1 cellular context compared by ENCODE assay signal in the genomic region with DNA sequence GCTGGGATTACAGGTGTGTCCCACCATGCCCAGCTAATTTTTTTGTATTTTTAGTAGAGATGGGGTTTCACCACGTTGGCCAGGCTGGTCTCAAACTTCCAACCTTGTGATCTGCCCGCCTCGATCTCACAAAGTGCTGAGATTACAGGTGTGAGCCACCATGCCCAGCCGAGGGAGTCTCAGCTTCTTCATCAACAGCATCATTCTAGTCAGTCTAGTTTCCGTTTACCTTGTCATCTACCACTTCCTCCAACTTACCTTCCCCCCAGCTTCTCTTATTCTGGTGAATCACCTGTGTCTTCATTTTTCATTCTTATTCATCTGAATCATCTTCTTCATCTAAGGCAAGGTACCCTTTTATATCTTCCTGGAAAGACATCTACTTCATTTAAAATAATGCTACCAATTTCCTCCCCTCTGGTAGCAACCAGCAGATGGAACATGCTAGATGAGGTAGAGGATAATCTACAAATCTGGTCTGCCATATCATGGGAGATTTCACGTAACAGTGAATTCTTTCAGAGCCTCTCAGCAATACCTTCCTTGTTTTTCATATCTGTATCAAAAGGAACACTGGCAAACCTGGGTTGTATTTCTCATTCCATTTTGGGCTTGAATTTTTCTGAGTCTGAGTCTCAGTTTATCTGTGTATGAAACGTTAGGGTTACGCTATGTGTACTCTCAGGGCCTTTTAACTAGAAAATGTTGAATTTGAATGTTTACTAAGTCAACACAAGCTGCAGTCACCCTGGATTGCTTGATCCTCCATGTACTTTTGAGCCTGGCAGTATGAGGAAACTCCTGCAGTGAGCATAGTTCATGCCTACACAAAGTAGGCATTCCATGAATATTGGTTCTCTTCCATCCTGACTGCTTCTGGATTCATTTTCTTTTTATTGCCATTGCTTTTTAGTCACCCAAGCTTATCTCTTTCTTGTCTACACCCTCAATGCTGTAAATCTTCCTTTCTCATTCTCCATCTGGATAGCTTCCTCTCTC.
A peak's percentile ranks its signal among the peaks of the same experiment; 100 is the strongest.
TF ChIP-seq lines count a peak whose summit lies in the region.

No MANE protein-coding gene starts in this region.

TF ChIP-seq in HepG2, 621 proteins besides CTCF, POLR2A, EP300 and RAD21 (continued from another document and continues in another):
- TF ChIP-seq, protein P1, sequence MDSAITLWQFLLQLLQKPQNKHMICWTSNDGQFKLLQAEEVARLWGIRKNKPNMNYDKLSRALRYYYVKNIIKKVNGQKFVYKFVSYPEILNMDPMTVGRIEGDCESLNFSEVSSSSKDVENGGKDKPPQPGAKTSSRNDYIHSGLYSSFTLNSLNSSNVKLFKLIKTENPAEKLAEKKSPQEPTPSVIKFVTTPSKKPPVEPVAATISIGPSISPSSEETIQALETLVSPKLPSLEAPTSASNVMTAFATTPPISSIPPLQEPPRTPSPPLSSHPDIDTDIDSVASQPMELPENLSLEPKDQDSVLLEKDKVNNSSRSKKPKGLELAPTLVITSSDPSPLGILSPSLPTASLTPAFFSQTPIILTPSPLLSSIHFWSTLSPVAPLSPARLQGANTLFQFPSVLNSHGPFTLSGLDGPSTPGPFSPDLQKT (CRISPR knock-in tag; IDR thresholded peaks at IDR 0.05; ENCODE audit: borderline replicate concordance) = no peak
- TF ChIP-seq ONECUT2 (CRISPR knock-in tag; IDR thresholded peaks at IDR 0.05) (peak; percentile 61; the same call in 1 of the 2 replicates), ZNF501 (CRISPR knock-in tag; IDR thresholded peaks at IDR 0.05) (no peak), TBX3 (IDR thresholded peaks at IDR 0.05; ENCODE audit: borderline replicate concordance) (peak; percentile 74; the same call in 1 of the 2 replicates), ATF1 (CRISPR knock-in tag; IDR thresholded peaks at IDR 0.05) (peak; percentile 46; the same call in 1 of the 2 replicates), FOSL1 (CRISPR knock-in tag; IDR thresholded peaks at IDR 0.05; ENCODE audit: borderline replicate concordance) (peak; percentile 41; the same call in 1 of the 2 replicates), ZNF382 (CRISPR knock-in tag; IDR thresholded peaks at IDR 0.05; ENCODE audit: borderline replicate concordance) (no peak), XRCC5 (optimal IDR thresholded peaks at IDR 0.05; ENCODE audit: low read length) (no peak), ZNF678 (CRISPR knock-in tag; IDR thresholded peaks at IDR 0.05) (no peak), SALL2 (CRISPR knock-in tag; IDR thresholded peaks at IDR 0.05) (no peak), STAG1 (CRISPR knock-in tag; IDR thresholded peaks at IDR 0.05) (peak; percentile 39), TARDBP (CRISPR knock-in tag; IDR thresholded peaks at IDR 0.05) (peak; percentile 96), POLR2AphosphoS2 (IDR thresholded peaks at IDR 0.05; ENCODE audit: low read depth, low read length) (no peak), ATF7-NPFF (CRISPR knock-in tag; IDR thresholded peaks at IDR 0.05; ENCODE audit: low read depth) (no peak), RXRB (CRISPR knock-in tag; IDR thresholded peaks at IDR 0.05; ENCODE audit: borderline replicate concordance) (peak; percentile 91), ZNF44 (CRISPR knock-in tag; IDR thresholded peaks at IDR 0.05) (no peak), IRF1 (CRISPR knock-in tag; IDR thresholded peaks at IDR 0.05; ENCODE audit: low read depth) (no peak), TCF7 (IDR thresholded peaks at IDR 0.05; ENCODE audit: low read depth) (peak; percentile 87), NR2F1 (CRISPR knock-in tag; IDR thresholded peaks at IDR 0.05) (peak in 1 of 2 experiments; percentile 56; a peak in 1 of 4 replicates), FOXC1 (CRISPR knock-in tag; IDR thresholded peaks at IDR 0.05; ENCODE audit: borderline replicate concordance) (no peak), ZC3H13 (CRISPR knock-in tag; IDR thresholded peaks at IDR 0.05) (no peak), ZNF660 (CRISPR knock-in tag; IDR thresholded peaks at IDR 0.05; ENCODE audit: borderline replicate concordance, low read depth) (no peak), PITX1 (CRISPR knock-in tag; IDR thresholded peaks at IDR 0.05) (peak; percentile 95)
- TF ChIP-seq, protein P2, sequence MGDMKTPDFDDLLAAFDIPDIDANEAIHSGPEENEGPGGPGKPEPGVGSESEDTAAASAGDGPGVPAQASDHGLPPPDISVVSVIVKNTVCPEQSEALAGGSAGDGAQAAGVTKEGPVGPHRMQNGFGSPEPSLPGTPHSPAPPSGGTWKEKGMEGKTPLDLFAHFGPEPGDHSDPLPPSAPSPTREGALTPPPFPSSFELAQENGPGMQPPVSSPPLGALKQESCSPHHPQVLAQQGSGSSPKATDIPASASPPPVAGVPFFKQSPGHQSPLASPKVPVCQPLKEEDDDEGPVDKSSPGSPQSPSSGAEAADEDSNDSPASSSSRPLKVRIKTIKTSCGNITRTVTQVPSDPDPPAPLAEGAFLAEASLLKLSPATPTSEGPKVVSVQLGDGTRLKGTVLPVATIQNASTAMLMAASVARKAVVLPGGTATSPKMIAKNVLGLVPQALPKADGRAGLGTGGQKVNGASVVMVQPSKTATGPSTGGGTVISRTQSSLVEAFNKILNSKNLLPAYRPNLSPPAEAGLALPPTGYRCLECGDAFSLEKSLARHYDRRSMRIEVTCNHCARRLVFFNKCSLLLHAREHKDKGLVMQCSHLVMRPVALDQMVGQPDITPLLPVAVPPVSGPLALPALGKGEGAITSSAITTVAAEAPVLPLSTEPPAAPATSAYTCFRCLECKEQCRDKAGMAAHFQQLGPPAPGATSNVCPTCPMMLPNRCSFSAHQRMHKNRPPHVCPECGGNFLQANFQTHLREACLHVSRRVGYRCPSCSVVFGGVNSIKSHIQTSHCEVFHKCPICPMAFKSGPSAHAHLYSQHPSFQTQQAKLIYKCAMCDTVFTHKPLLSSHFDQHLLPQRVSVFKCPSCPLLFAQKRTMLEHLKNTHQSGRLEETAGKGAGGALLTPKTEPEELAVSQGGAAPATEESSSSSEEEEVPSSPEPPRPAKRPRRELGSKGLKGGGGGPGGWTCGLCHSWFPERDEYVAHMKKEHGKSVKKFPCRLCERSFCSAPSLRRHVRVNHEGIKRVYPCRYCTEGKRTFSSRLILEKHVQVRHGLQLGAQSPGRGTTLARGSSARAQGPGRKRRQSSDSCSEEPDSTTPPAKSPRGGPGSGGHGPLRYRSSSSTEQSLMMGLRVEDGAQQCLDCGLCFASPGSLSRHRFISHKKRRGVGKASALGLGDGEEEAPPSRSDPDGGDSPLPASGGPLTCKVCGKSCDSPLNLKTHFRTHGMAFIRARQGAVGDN (CRISPR knock-in tag; IDR thresholded peaks at IDR 0.05) = no peak
- TF ChIP-seq, protein P3, sequence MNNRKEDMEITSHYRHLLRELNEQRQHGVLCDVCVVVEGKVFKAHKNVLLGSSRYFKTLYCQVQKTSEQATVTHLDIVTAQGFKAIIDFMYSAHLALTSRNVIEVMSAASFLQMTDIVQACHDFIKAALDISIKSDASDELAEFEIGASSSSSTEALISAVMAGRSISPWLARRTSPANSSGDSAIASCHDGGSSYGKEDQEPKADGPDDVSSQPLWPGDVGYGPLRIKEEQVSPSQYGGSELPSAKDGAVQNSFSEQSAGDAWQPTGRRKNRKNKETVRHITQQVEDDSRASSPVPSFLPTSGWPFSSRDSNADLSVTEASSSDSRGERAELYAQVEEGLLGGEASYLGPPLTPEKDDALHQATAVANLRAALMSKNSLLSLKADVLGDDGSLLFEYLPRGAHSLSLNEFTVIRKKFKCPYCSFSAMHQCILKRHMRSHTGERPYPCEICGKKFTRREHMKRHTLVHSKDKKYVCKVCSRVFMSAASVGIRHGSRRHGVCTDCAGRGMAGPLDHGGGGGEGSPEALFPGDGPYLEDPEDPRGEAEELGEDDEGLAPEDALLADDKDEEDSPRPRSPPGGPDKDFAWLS (CRISPR knock-in tag; IDR thresholded peaks at IDR 0.05; ENCODE audit: borderline replicate concordance) = no peak
- TF ChIP-seq, protein P4, sequence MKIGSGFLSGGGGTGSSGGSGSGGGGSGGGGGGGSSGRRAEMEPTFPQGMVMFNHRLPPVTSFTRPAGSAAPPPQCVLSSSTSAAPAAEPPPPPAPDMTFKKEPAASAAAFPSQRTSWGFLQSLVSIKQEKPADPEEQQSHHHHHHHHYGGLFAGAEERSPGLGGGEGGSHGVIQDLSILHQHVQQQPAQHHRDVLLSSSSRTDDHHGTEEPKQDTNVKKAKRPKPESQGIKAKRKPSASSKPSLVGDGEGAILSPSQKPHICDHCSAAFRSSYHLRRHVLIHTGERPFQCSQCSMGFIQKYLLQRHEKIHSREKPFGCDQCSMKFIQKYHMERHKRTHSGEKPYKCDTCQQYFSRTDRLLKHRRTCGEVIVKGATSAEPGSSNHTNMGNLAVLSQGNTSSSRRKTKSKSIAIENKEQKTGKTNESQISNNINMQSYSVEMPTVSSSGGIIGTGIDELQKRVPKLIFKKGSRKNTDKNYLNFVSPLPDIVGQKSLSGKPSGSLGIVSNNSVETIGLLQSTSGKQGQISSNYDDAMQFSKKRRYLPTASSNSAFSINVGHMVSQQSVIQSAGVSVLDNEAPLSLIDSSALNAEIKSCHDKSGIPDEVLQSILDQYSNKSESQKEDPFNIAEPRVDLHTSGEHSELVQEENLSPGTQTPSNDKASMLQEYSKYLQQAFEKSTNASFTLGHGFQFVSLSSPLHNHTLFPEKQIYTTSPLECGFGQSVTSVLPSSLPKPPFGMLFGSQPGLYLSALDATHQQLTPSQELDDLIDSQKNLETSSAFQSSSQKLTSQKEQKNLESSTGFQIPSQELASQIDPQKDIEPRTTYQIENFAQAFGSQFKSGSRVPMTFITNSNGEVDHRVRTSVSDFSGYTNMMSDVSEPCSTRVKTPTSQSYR (CRISPR knock-in tag; IDR thresholded peaks at IDR 0.05; ENCODE audit: borderline replicate concordance) = peak; percentile 48; the same call in 1 of the 2 replicates
- TF ChIP-seq, protein P5, sequence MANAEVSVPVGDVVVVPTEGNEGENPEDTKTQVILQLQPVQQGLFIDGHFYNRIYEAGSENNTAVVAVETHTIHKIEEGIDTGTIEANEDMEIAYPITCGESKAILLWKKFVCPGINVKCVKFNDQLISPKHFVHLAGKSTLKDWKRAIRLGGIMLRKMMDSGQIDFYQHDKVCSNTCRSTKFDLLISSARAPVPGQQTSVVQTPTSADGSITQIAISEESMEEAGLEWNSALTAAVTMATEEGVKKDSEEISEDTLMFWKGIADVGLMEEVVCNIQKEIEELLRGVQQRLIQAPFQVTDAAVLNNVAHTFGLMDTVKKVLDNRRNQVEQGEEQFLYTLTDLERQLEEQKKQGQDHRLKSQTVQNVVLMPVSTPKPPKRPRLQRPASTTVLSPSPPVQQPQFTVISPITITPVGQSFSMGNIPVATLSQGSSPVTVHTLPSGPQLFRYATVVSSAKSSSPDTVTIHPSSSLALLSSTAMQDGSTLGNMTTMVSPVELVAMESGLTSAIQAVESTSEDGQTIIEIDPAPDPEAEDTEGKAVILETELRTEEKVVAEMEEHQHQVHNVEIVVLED (CRISPR knock-in tag; IDR thresholded peaks at IDR 0.05; ENCODE audit: borderline replicate concordance) = no peak
- TF ChIP-seq, protein P6, sequence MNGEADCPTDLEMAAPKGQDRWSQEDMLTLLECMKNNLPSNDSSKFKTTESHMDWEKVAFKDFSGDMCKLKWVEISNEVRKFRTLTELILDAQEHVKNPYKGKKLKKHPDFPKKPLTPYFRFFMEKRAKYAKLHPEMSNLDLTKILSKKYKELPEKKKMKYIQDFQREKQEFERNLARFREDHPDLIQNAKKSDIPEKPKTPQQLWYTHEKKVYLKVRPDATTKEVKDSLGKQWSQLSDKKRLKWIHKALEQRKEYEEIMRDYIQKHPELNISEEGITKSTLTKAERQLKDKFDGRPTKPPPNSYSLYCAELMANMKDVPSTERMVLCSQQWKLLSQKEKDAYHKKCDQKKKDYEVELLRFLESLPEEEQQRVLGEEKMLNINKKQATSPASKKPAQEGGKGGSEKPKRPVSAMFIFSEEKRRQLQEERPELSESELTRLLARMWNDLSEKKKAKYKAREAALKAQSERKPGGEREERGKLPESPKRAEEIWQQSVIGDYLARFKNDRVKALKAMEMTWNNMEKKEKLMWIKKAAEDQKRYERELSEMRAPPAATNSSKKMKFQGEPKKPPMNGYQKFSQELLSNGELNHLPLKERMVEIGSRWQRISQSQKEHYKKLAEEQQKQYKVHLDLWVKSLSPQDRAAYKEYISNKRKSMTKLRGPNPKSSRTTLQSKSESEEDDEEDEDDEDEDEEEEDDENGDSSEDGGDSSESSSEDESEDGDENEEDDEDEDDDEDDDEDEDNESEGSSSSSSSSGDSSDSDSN (CRISPR knock-in tag; IDR thresholded peaks at IDR 0.05) = no peak
- TF ChIP-seq, protein P7, sequence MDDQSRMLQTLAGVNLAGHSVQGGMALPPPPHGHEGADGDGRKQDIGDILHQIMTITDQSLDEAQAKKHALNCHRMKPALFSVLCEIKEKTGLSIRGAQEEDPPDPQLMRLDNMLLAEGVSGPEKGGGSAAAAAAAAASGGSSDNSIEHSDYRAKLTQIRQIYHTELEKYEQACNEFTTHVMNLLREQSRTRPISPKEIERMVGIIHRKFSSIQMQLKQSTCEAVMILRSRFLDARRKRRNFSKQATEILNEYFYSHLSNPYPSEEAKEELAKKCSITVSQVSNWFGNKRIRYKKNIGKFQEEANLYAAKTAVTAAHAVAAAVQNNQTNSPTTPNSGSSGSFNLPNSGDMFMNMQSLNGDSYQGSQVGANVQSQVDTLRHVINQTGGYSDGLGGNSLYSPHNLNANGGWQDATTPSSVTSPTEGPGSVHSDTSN (CRISPR knock-in tag; IDR thresholded peaks at IDR 0.05; ENCODE audit: borderline replicate concordance) = no peak
- TF ChIP-seq, protein P8, sequence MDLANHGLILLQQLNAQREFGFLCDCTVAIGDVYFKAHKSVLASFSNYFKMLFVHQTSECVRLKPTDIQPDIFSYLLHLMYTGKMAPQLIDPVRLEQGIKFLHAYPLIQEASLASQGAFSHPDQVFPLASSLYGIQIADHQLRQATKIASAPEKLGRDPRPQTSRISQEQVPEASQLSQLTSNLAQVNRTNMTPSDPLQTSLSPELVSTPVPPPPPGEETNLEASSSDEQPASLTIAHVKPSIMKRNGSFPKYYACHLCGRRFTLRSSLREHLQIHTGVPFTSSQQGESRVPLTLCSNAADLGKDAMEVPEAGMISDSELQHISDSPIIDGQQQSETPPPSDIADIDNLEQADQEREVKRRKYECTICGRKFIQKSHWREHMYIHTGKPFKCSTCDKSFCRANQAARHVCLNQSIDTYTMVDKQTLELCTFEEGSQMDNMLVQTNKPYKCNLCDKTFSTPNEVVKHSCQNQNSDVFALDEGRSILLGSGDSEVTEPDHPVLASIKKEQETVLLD (CRISPR knock-in tag; IDR thresholded peaks at IDR 0.05; ENCODE audit: low read depth) = no peak
- TF ChIP-seq, protein P9, sequence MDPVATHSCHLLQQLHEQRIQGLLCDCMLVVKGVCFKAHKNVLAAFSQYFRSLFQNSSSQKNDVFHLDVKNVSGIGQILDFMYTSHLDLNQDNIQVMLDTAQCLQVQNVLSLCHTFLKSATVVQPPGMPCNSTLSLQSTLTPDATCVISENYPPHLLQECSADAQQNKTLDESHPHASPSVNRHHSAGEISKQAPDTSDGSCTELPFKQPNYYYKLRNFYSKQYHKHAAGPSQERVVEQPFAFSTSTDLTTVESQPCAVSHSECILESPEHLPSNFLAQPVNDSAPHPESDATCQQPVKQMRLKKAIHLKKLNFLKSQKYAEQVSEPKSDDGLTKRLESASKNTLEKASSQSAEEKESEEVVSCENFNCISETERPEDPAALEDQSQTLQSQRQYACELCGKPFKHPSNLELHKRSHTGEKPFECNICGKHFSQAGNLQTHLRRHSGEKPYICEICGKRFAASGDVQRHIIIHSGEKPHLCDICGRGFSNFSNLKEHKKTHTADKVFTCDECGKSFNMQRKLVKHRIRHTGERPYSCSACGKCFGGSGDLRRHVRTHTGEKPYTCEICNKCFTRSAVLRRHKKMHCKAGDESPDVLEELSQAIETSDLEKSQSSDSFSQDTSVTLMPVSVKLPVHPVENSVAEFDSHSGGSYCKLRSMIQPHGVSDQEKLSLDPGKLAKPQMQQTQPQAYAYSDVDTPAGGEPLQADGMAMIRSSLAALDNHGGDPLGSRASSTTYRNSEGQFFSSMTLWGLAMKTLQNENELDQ (CRISPR knock-in tag; IDR thresholded peaks at IDR 0.05; ENCODE audit: borderline replicate concordance) = no peak
